Comparison of ENCODE assay signal across 18 cellular contexts in the genomic region with DNA sequence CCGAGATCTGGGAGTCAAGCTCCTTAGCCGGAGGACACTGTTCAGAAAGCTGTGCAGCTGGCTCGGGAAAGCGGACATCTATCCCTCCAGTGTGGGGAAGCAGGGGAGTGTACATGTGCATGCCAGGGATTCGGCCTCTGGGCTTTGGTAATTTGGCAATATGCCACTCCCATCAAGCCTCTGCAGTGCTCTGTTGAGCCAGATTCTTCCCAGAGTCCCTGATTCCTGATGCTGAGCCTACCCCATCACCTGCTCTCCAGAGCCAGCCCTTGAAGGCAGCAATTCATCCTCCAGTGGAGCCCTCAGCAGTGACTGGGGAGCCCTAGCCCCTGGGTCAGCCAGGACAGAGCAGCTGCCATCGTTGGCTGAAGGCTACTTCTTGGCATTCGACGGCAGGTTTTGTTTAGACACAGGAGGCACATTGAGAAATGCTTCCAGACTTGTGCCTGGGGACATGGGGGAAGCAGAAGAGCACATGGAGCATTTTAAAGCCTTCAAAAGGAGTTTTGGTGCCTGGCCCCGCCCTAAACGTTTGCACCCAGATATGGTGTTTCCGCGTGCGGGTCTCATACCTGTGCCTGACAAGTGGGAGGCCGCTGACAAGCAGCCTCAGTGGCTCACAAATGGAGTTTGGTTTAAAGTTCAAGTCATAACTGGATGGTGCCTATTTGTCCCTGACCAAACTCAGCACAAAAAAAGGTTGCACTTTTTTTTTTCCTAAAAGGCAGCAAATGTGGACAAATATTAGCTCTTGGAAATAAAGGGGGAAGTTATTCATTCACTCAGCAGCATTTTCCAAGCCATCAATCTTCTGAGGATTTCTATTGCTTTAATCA.
DNase-seq lines count a peak whose midpoint lies in the region; ATAC-seq and TF ChIP-seq lines count a peak whose summit lies in the region.
"Had no signal": no experiment of that assay in that cellular context is flagged by ENCODE, and none has a peak within 500 bp of the region (broad histone marks: within the 10 kb centered on the region; RNA-seq: fewer than 3 reads in every experiment).

No MANE protein-coding gene starts in this region.

- peaks cover 3% of the 10 kb centered on the region for H3K27me3 Mint-ChIP-seq in neural progenitor cell (ENCODE audit: insufficient read depth, low read depth)
- H3K27me3 Mint-ChIP-seq: B cell; CD4-positive, CD25-positive, alpha-beta regulatory T cell; T-helper 17 cell had no signal

- H3F3A ChIP-seq in neural progenitor cell (ENCODE audit: low read depth): peaks cover 5% of the 10 kb centered on the region

- no peaks in the 10 kb centered on the region for H4K20me1 ChIP-seq in neural progenitor cell (ENCODE audit: low read depth)

- H3K79me2 ChIP-seq in neural progenitor cell (ENCODE audit: low read depth): no peaks in the 10 kb centered on the region

- ATAC-seq in SK-N-SH treated with all-trans-retinoic acid at 6 μM for 48 hours (peak; percentile 80), HG02623 (IDR thresholded peaks at IDR 0.05; ENCODE audit: unreplicated experiment) (no peak)
- ATAC-seq: GM23338, HCT116, T-helper 17 cell had no signal

- H3K4me1 ChIP-seq in BE2C (peaks cover 28% of the 10 kb centered on the region), neural progenitor cell (peaks cover 16% of the 10 kb centered on the region), tibial artery (no peaks in the 10 kb centered on the region)

- DNase-seq in Ammon's horn (ENCODE audit: low spot score) (peak; percentile 41), BE2C (no peak), neural progenitor cell (ENCODE audit: low spot score) (no peak), tibial artery (no peak), DMS153 treated with DMSO at 0.1 percent for 48 hours (lab: John Stamatoyannopoulos, UW; ENCODE audit: unreplicated experiment) (no peak)
- DNase-seq: CD4-positive, CD25-positive, alpha-beta regulatory T cell; DMS153; NCI-H1436; NCI-H2029; NCI-H2171 treated with DMSO at 0.1 percent for 48 hours; SIG-M5; T-helper 17 cell had no signal

- H3K27ac ChIP-seq in neural progenitor cell: no peak overlapping the region
- no peak overlapping the region for H3K27ac ChIP-seq in tibial artery

- H3K27ac Mint-ChIP-seq in neural progenitor cell: peak overlapping the region; percentile 64
- H3K27ac Mint-ChIP-seq: B cell; CD4-positive, CD25-positive, alpha-beta regulatory T cell; GM23338; T-helper 17 cell had no signal

- H3K4me3 ChIP-seq in BE2C (ENCODE audit: low read depth, low read length) (peak overlapping the region; percentile 0), neural progenitor cell (no peak overlapping the region), tibial artery (no peak overlapping the region)
- H3K4me3 ChIP-seq: GM23338, K562 had no signal

- no peak overlapping the region for H3K4me3 Mint-ChIP-seq in neural progenitor cell
- H3K4me3 Mint-ChIP-seq: B cell; CD4-positive, CD25-positive, alpha-beta regulatory T cell; GM23338; T-helper 17 cell had no signal

- H3K36me3 Mint-ChIP-seq in neural progenitor cell: no peaks in the 10 kb centered on the region
- H3K36me3 Mint-ChIP-seq: CD4-positive, CD25-positive, alpha-beta regulatory T cell had no signal

- TF ChIP-seq CTCF in BE2C (IDR thresholded peaks at IDR 0.05; ENCODE audit: low read depth, low read length) (no peak), neural progenitor cell (IDR thresholded peaks at IDR 0.05) (no peak), tibial artery (IDR thresholded peaks at IDR 0.05) (no peak)

- H3K36me3 ChIP-seq in BE2C (no peaks in the 10 kb centered on the region), neural progenitor cell (no peaks in the 10 kb centered on the region), tibial artery (no peaks in the 10 kb centered on the region)

- intact Hi-C loops in tibial artery (cut with DNase I; ENCODE audit: low total_unique reads): no loop called here

- peaks cover 12% of the 10 kb centered on the region for H3K4me1 Mint-ChIP-seq in neural progenitor cell
- H3K4me1 Mint-ChIP-seq: B cell; CD4-positive, CD25-positive, alpha-beta regulatory T cell; GM23338; T-helper 17 cell had no signal

- H3K9me3 ChIP-seq in BE2C (peaks cover 9% of the 10 kb centered on the region), neural progenitor cell (ENCODE audit: low read depth) (no peaks in the 10 kb centered on the region), tibial artery (no peaks in the 10 kb centered on the region)

- H3K9ac ChIP-seq in neural progenitor cell: no peak overlapping the region

- H3K9me3 Mint-ChIP-seq in neural progenitor cell: no peaks in the 10 kb centered on the region
- H3K9me3 Mint-ChIP-seq: GM23338 had no signal

- no peak overlapping the region for H2AFZ ChIP-seq in neural progenitor cell (replicated peaks)
- H2AFZ ChIP-seq: GM23338 had no signal

- H3K27me3 ChIP-seq in BE2C (no peaks in the 10 kb centered on the region), neural progenitor cell (no peaks in the 10 kb centered on the region), tibial artery (no peaks in the 10 kb centered on the region)

- H3K4me2 ChIP-seq in neural progenitor cell: no peak overlapping the region
- H3K4me2 ChIP-seq: GM23338 had no signal

TF ChIP-seq in SK-N-SH treated with all-trans-retinoic acid at 6 μM for 48 hours, 23 proteins besides CTCF, POLR2A, EP300 and RAD21 (continues in another document):
- TF ChIP-seq ISL1 (CRISPR knock-in tag; IDR thresholded peaks at IDR 0.05) (no peak), ZFP30 (CRISPR knock-in tag; IDR thresholded peaks at IDR 0.05) (no peak), ZNF565 (CRISPR knock-in tag; conservative IDR thresholded peaks at IDR 0.05; ENCODE audit: low read depth) (no peak), GLIS3 (CRISPR knock-in tag; IDR thresholded peaks at IDR 0.05) (no peak), BACH2 (CRISPR knock-in tag; IDR thresholded peaks at IDR 0.05; ENCODE audit: borderline replicate concordance) (no peak), TCF4 (CRISPR knock-in tag; IDR thresholded peaks at IDR 0.05; ENCODE audit: borderline replicate concordance) (peak; percentile 76; the same call in 1 of the 2 replicates), ZFP3 (CRISPR knock-in tag; IDR thresholded peaks at IDR 0.05) (no peak), ESRRG (CRISPR knock-in tag; IDR thresholded peaks at IDR 0.05) (no peak), ZNF70 (CRISPR knock-in tag; IDR thresholded peaks at IDR 0.05) (0 out of 2 replicates have a peak, but pooled peaks have one; percentile 17), ZC3H10 (CRISPR knock-in tag; IDR thresholded peaks at IDR 0.05) (no peak), RARB (CRISPR knock-in tag; IDR thresholded peaks at IDR 0.05) (no peak), ZNF8 (CRISPR knock-in tag; IDR thresholded peaks at IDR 0.05) (no peak), ARNTL (CRISPR knock-in tag; IDR thresholded peaks at IDR 0.05; ENCODE audit: borderline replicate concordance, low read depth) (no peak)
- TF ChIP-seq, protein P1, sequence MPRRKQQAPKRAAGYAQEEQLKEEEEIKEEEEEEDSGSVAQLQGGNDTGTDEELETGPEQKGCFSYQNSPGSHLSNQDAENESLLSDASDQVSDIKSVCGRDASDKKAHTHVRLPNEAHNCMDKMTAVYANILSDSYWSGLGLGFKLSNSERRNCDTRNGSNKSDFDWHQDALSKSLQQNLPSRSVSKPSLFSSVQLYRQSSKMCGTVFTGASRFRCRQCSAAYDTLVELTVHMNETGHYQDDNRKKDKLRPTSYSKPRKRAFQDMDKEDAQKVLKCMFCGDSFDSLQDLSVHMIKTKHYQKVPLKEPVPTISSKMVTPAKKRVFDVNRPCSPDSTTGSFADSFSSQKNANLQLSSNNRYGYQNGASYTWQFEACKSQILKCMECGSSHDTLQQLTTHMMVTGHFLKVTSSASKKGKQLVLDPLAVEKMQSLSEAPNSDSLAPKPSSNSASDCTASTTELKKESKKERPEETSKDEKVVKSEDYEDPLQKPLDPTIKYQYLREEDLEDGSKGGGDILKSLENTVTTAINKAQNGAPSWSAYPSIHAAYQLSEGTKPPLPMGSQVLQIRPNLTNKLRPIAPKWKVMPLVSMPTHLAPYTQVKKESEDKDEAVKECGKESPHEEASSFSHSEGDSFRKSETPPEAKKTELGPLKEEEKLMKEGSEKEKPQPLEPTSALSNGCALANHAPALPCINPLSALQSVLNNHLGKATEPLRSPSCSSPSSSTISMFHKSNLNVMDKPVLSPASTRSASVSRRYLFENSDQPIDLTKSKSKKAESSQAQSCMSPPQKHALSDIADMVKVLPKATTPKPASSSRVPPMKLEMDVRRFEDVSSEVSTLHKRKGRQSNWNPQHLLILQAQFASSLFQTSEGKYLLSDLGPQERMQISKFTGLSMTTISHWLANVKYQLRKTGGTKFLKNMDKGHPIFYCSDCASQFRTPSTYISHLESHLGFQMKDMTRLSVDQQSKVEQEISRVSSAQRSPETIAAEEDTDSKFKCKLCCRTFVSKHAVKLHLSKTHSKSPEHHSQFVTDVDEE (CRISPR knock-in tag; IDR thresholded peaks at IDR 0.05): peak; percentile 68; the same call in 1 of the 2 replicates
- TF ChIP-seq, protein P2, sequence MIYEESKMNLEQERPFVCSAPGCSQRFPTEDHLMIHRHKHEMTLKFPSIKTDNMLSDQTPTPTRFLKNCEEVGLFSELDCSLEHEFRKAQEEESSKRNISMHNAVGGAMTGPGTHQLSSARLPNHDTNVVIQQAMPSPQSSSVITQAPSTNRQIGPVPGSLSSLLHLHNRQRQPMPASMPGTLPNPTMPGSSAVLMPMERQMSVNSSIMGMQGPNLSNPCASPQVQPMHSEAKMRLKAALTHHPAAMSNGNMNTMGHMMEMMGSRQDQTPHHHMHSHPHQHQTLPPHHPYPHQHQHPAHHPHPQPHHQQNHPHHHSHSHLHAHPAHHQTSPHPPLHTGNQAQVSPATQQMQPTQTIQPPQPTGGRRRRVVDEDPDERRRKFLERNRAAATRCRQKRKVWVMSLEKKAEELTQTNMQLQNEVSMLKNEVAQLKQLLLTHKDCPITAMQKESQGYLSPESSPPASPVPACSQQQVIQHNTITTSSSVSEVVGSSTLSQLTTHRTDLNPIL (CRISPR knock-in tag; IDR thresholded peaks at IDR 0.05; ENCODE audit: low read depth): no peak
- TF ChIP-seq, protein P3, sequence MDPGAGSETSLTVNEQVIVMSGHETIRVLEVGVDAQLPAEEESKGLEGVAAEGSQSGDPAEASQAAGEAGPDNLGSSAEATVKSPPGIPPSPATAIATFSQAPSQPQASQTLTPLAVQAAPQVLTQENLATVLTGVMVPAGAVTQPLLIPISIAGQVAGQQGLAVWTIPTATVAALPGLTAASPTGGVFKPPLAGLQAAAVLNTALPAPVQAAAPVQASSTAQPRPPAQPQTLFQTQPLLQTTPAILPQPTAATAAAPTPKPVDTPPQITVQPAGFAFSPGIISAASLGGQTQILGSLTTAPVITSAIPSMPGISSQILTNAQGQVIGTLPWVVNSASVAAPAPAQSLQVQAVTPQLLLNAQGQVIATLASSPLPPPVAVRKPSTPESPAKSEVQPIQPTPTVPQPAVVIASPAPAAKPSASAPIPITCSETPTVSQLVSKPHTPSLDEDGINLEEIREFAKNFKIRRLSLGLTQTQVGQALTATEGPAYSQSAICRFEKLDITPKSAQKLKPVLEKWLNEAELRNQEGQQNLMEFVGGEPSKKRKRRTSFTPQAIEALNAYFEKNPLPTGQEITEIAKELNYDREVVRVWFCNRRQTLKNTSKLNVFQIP (CRISPR knock-in tag; IDR thresholded peaks at IDR 0.05; ENCODE audit: borderline replicate concordance, low read depth): no peak
